Comparison of ENCODE assay signal across 8 cellular contexts in the genomic region with DNA sequence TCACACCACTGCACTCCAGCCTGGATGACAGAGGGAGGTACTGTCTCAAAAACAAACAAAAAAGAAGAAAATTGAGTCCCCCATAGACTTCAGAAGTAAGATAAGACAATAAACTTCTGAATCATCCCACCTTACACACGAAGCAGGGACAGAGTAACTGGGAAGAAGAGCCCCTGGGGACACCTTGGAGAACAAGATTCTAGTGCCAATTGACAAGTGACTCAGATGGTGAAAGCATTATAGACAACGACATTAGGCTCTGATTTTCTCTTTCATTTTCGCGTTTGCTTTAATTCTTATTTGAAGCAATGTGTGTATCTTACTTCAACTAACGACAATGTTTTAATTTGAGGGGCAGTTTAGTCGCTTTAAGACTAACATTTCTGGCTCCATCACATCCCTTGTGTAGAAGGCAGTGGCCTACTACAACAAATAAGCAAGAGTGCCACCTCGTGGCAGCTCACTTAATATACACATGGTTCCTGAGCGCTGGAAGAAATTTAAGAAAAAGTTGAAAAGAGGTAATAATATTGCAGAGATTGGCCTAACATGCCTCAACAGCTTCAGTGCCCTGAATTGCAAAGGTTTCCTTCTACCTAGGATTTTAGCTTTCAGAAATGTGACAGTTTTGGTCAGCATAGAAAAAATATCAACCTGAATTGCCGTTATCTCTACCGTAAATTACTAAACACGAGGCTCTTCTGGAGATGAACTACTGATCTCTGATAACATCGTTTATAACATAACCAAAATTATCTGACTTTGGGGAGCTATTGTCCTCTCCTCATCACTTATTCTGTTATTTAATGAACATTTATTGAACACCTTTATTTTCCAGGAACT. TPM values are rescaled to one million over a fixed set of nuclear protein-coding genes. Genes with fewer than 3 reads are reported as not detected.
DNase-seq lines count a peak whose midpoint lies in the region; ATAC-seq, FAIRE-seq and TF ChIP-seq lines count a peak whose summit lies in the region.

No MANE protein-coding gene starts in this region.

- H3K36me3 ChIP-seq in A673 (ENCODE audit: insufficient read depth, low read length, poor library complexity, severe bottlenecking), result no peaks in the 10 kb centered on the region

- H3K27ac Mint-ChIP-seq in activated B cell treated with CpG ODN at 0.5 μM for 24 hours, result no peak overlapping the region

- peaks cover 29% of the 10 kb centered on the region for H3K27me3 Mint-ChIP-seq in activated B cell treated with CpG ODN at 0.5 μM for 24 hours

- no TSS peak for BruUV-seq in A673 (replicated peaks; lab: Mats Ljungman, UMichigan)

- intact Hi-C loops in A673 (cut with micrococcal nuclease; ENCODE audit: unreplicated experiment) (loop anchor here (2.0 to 5.0 kb wide), 4 partner anchors 337 to 1919 kb away; no protein-coding TSS in a partner anchor), activated B cell treated with CpG ODN at 0.5 μM for 24 hours (cut with micrococcal nuclease) (loop anchor here (1.0 to 10.0 kb wide), 6 partner anchors 338 to 1919 kb away; no protein-coding TSS in a partner anchor)

- CTCF ChIA-PET in A673 (lab: Charles Lee), result interaction anchor here (0.6 to 1.3 kb wide), 6 partner anchors 13 to 731 kb away, joined by 3 to 9 read pairs (median 6); no protein-coding TSS in a partner anchor
- CTCF ChIA-PET in activated B cell treated with CpG ODN at 0.5 μM for 24 hours (lab: Charles Lee), result interaction anchor here (1.0 to 3.5 kb wide), 7 partner anchors 10 to 1920 kb away, joined by 3 to 44 read pairs (median 7); partner anchors contain the start of gene SDHAF3

- peak; percentile 90 for FAIRE-seq in GM18507 (lab: Jason Lieb, UNC)

- H3K4me3 ChIP-seq in A673 (ENCODE audit: low read depth, low read length, poor library complexity, severe bottlenecking), result no peak overlapping the region

- H3K27ac ChIP-seq in A673 (ENCODE audit: low read depth, low read length, poor library complexity, severe bottlenecking), result no peak overlapping the region

- ATAC-seq in HG03045 (IDR thresholded peaks at IDR 0.05; ENCODE audit: unreplicated experiment), result peak; percentile 73
- peak; percentile 69 for ATAC-seq in activated B cell treated with CpG ODN at 0.5 μM for 24 hours (ENCODE audit: low read depth)

- no peaks in the 10 kb centered on the region for H3K36me3 Mint-ChIP-seq in activated B cell treated with CpG ODN at 0.5 μM for 24 hours (ENCODE audit: low read depth)

- no peaks in the 10 kb centered on the region for H3K4me1 ChIP-seq in A673 (ENCODE audit: insufficient read depth, low read length, poor library complexity, severe bottlenecking)

- no peaks in the 10 kb centered on the region for H3K9me3 ChIP-seq in A673 (ENCODE audit: low read depth, low read length, poor library complexity, severe bottlenecking)

- H3K4me1 Mint-ChIP-seq in activated B cell treated with CpG ODN at 0.5 μM for 24 hours, result no peaks in the 10 kb centered on the region

- POLR2A ChIA-PET in A673 (lab: Charles Lee; ENCODE audit: low non-redundant PET), result no interaction called here
- POLR2A ChIA-PET in activated B cell treated with CpG ODN at 0.5 μM for 24 hours (lab: Charles Lee), result no interaction called here

- TF ChIP-seq CTCF in A673 (conservative IDR thresholded peaks at IDR 0.05; ENCODE audit: low read depth, low read length), result peak; percentile 80
- TF ChIP-seq CTCF in activated B cell treated with CpG ODN at 0.5 μM for 24 hours (IDR thresholded peaks at IDR 0.05), result no peak

- no peaks in the 10 kb centered on the region for H3K9me3 Mint-ChIP-seq in activated B cell treated with CpG ODN at 0.5 μM for 24 hours

- no peak overlapping the region for H3K4me3 Mint-ChIP-seq in activated B cell treated with CpG ODN at 0.5 μM for 24 hours

- DNase-seq in A673 (ENCODE audit: low spot score), result peak; percentile 74
- DNase-seq in GM18507 (ENCODE audit: extremely low spot score, insufficient read length, low read depth), result peak; percentile 17
- DNase-seq in NCI-H2171 (lab: John Stamatoyannopoulos, UW), result peak; percentile 33
- DNase-seq in activated B cell treated with CpG ODN at 0.5 μM for 24 hours, result no peak
- peak; percentile 58 for DNase-seq in cerebellar cortex (ENCODE audit: low spot score)
- DNase-seq in left kidney (ENCODE audit: low read depth, low spot score), result peak; percentile 82
- DNase-seq in stimulated activated CD4-positive, alpha-beta T cell treated with anti-CD3 and anti-CD28 coated beads, TNF-alpha, amount 100 ng/mL, for 24 hours (ENCODE audit: low read depth in 3 of 3), result peak; percentile 28 to 51 (median 35)

- H3K27me3 ChIP-seq in A673 (replicated peaks; ENCODE audit: insufficient read depth, low read depth, low read length, poor library complexity), result peaks cover 18% of the 10 kb centered on the region

RNA-seq across cellular contexts. Expression of gene ASNS, which starts 36.7 kb away (rescaled TPM):
- total RNA-seq in A673 (2021) (104 and 184 TPM in 2 replicates), activated B cell treated with CpG ODN at 0.5 μM for 24 hours (92.1 and 101 TPM in 2 replicates)
